In genomic region chr5:150317048-150318003, GRCh38 we compare ENCODE assay signal across 10 cellular contexts. TPM values are rescaled to one million over a fixed set of nuclear protein-coding genes. Genes with fewer than 3 reads are reported as not detected.
A peak's percentile ranks its signal among the peaks of the same experiment; 100 is the strongest.
DNase-seq lines count a peak whose midpoint lies in the region; ATAC-seq and TF ChIP-seq lines count a peak whose summit lies in the region.
"Had no signal": no experiment of that assay in that cellular context is flagged by ENCODE, and none has a peak within 500 bp of the region (broad histone marks: within the 10 kb centered on the region; RNA-seq: fewer than 3 reads in every experiment).

No MANE protein-coding gene starts in this region.

- H3K27ac Mint-ChIP-seq in activated CD8-positive, alpha-beta T cell treated with anti-CD3 and anti-CD28 coated beads for 36 hours, result no peak overlapping the region
- no peak overlapping the region for H3K27ac Mint-ChIP-seq in activated CD8-positive, alpha-beta T cell treated with anti-CD3 and anti-CD28 coated beads, Interleukin-2, amount 10 ng/mL, durations not matched to agents 7 days and 5 days

- no peaks in the 10 kb centered on the region for H3K27me3 Mint-ChIP-seq in activated CD8-positive, alpha-beta T cell treated with anti-CD3 and anti-CD28 coated beads for 36 hours
- H3K27me3 Mint-ChIP-seq in activated CD8-positive, alpha-beta T cell treated with anti-CD3 and anti-CD28 coated beads, Interleukin-2, amount 10 ng/mL, durations not matched to agents 7 days and 5 days (ENCODE audit: low read depth), result peaks cover 10% of the 10 kb centered on the region

- no peak for TF ChIP-seq CTCF in activated CD8-positive, alpha-beta T cell treated with anti-CD3 and anti-CD28 coated beads for 36 hours (IDR thresholded peaks at IDR 0.05)
- TF ChIP-seq CTCF in foreskin keratinocyte (conservative IDR thresholded peaks at IDR 0.05), result no peak

- H3K27ac ChIP-seq in SJCRH30, result peak overlapping the region; percentile 71
- H3K27ac ChIP-seq in foreskin keratinocyte, result peak overlapping the region; percentile 74

- peak; percentile 77 for ATAC-seq in activated CD8-positive, alpha-beta T cell treated with anti-CD3 and anti-CD28 coated beads for 36 hours
- no peak for ATAC-seq in activated CD8-positive, alpha-beta T cell treated with anti-CD3 and anti-CD28 coated beads, Interleukin-2, amount 10 ng/mL, durations not matched to agents 7 days and 5 days
- ATAC-seq in foreskin keratinocyte, result peak; percentile 90
- ATAC-seq in HG02885 (IDR thresholded peaks at IDR 0.05; ENCODE audit: poor library complexity, unreplicated experiment), result no peak

- POLR2A ChIA-PET in activated CD8-positive, alpha-beta T cell treated with anti-CD3 and anti-CD28 coated beads for 36 hours (lab: Charles Lee), result no interaction called here
- POLR2A ChIA-PET in activated CD8-positive, alpha-beta T cell treated with anti-CD3 and anti-CD28 coated beads, Interleukin-2, amount 10 ng/mL, durations not matched to agents 7 days and 5 days (lab: Charles Lee), result no interaction called here

- peak; percentile 29 for DNase-seq in activated CD8-positive, alpha-beta T cell treated with anti-CD3 and anti-CD28 coated beads for 36 hours
- DNase-seq in activated CD8-positive, alpha-beta T cell treated with anti-CD3 and anti-CD28 coated beads, Interleukin-2, amount 10 ng/mL, durations not matched to agents 7 days and 5 days, result no peak
- peak; percentile 83 to 91 for DNase-seq in SJCRH30
- peak; percentile 89 to 95 for DNase-seq in foreskin keratinocyte
- DNase-seq in stimulated activated CD8-positive, alpha-beta memory T cell treated with anti-CD3 and anti-CD28 coated beads, Interleukin-15, amount 100 ng/mL, for 48 hours (ENCODE audit: low read depth in 2 of 2), result peak; percentile 8
- no peak for DNase-seq in occipital lobe (lab: John Stamatoyannopoulos, UW)
- no peak for DNase-seq in NCI-H446 treated with DMSO at 0.1 percent for 48 hours (lab: John Stamatoyannopoulos, UW)
- DNase-seq: SHP77 had no signal

- H3K4me1 ChIP-seq in SJCRH30 (peaks cover 70% of the 10 kb centered on the region), foreskin keratinocyte (peaks cover 50% of the 10 kb centered on the region)

- no peaks in the 10 kb centered on the region for H3K9me3 ChIP-seq in SJCRH30 (replicated peaks)

- H3K27me3 ChIP-seq in SJCRH30, result no peaks in the 10 kb centered on the region
- H3K27me3 ChIP-seq in foreskin keratinocyte, result no peaks in the 10 kb centered on the region

- no peak overlapping the region for H3K4me3 Mint-ChIP-seq in activated CD8-positive, alpha-beta T cell treated with anti-CD3 and anti-CD28 coated beads for 36 hours
- H3K4me3 Mint-ChIP-seq in activated CD8-positive, alpha-beta T cell treated with anti-CD3 and anti-CD28 coated beads, Interleukin-2, amount 10 ng/mL, durations not matched to agents 7 days and 5 days, result no peak overlapping the region
- H3K4me3 Mint-ChIP-seq: CD14-positive monocyte had no signal

- H3K4me1 Mint-ChIP-seq in activated CD8-positive, alpha-beta T cell treated with anti-CD3 and anti-CD28 coated beads for 36 hours (ENCODE audit: low read depth), result peaks cover 3% of the 10 kb centered on the region
- H3K4me1 Mint-ChIP-seq in activated CD8-positive, alpha-beta T cell treated with anti-CD3 and anti-CD28 coated beads, Interleukin-2, amount 10 ng/mL, durations not matched to agents 7 days and 5 days (ENCODE audit: low read depth), result peaks cover 6% of the 10 kb centered on the region

- intact Hi-C loops in activated CD8-positive, alpha-beta T cell treated with anti-CD3 and anti-CD28 coated beads for 36 hours (cut with micrococcal nuclease), result no loop called here

- no peaks in the 10 kb centered on the region for H3K36me3 ChIP-seq in SJCRH30

- no peak overlapping the region for H3K4me3 ChIP-seq in SJCRH30

- no peaks in the 10 kb centered on the region for H3K36me3 Mint-ChIP-seq in activated CD8-positive, alpha-beta T cell treated with anti-CD3 and anti-CD28 coated beads for 36 hours (ENCODE audit: low read depth)
- H3K36me3 Mint-ChIP-seq in activated CD8-positive, alpha-beta T cell treated with anti-CD3 and anti-CD28 coated beads, Interleukin-2, amount 10 ng/mL, durations not matched to agents 7 days and 5 days (ENCODE audit: low read depth), result no peaks in the 10 kb centered on the region
- H3K36me3 Mint-ChIP-seq: CD14-positive monocyte had no signal

- no peaks in the 10 kb centered on the region for H3K9me3 Mint-ChIP-seq in activated CD8-positive, alpha-beta T cell treated with anti-CD3 and anti-CD28 coated beads for 36 hours
- no peaks in the 10 kb centered on the region for H3K9me3 Mint-ChIP-seq in activated CD8-positive, alpha-beta T cell treated with anti-CD3 and anti-CD28 coated beads, Interleukin-2, amount 10 ng/mL, durations not matched to agents 7 days and 5 days (ENCODE audit: insufficient read depth)
- H3K9me3 Mint-ChIP-seq: CD14-positive monocyte had no signal

- CTCF ChIA-PET in activated CD8-positive, alpha-beta T cell treated with anti-CD3 and anti-CD28 coated beads for 36 hours (lab: Charles Lee), result no interaction called here
- CTCF ChIA-PET in activated CD8-positive, alpha-beta T cell treated with anti-CD3 and anti-CD28 coated beads, Interleukin-2, amount 10 ng/mL, durations not matched to agents 7 days and 5 days (lab: Charles Lee), result no interaction called here

RNA-seq across cellular contexts. Expression of gene ARSI, which starts 14.6 kb away (rescaled TPM):
- total RNA-seq in activated CD8-positive, alpha-beta T cell treated with anti-CD3 and anti-CD28 coated beads for 36 hours, result not detected
- total RNA-seq in activated CD8-positive, alpha-beta T cell treated with anti-CD3 and anti-CD28 coated beads, Interleukin-2, amount 10 ng/mL, durations not matched to agents 7 days and 5 days, result not detected
- total RNA-seq in SJCRH30 (2014; rRNA removed; shearing (Covaris generic)), result 0.18 and 0.28 TPM in 2 replicates
- 4.7 and 5.0 TPM in 2 replicates for total RNA-seq in foreskin keratinocyte
- 3.5 and 3.7 TPM in 2 replicates for polyA plus RNA-seq in foreskin keratinocyte
- 0.31 TPM for total RNA-seq in occipital lobe
- polyA plus RNA-seq: CD14-positive monocyte had no signal

RNA-seq across cellular contexts. Expression of gene CAMK2A, which starts 27.8 kb away (rescaled TPM):
- total RNA-seq in activated CD8-positive, alpha-beta T cell treated with anti-CD3 and anti-CD28 coated beads for 36 hours, result not detected
- total RNA-seq in activated CD8-positive, alpha-beta T cell treated with anti-CD3 and anti-CD28 coated beads, Interleukin-2, amount 10 ng/mL, durations not matched to agents 7 days and 5 days, result not detected
- 0.41 and 0.42 TPM in 2 replicates for total RNA-seq in SJCRH30 (2014; rRNA removed; shearing (Covaris generic))
- total RNA-seq in foreskin keratinocyte, result 0.04 TPM in 1 of 2 replicates, not detected in the other
- polyA plus RNA-seq in foreskin keratinocyte, result 0.01 TPM in 1 of 2 replicates, not detected in the other
- total RNA-seq in occipital lobe, result 14.0 TPM
- polyA plus RNA-seq: CD14-positive monocyte had no signal

RNA-seq across cellular contexts. Expression of gene TCOF1, which starts 40.2 kb away (rescaled TPM):
- 100 to 1,000 TPM; 114 to 117 TPM for total RNA-seq in activated CD8-positive, alpha-beta T cell treated with anti-CD3 and anti-CD28 coated beads for 36 hours
- total RNA-seq in activated CD8-positive, alpha-beta T cell treated with anti-CD3 and anti-CD28 coated beads, Interleukin-2, amount 10 ng/mL, durations not matched to agents 7 days and 5 days, result 10 to 100 TPM; 79.0 to 81.3 TPM
- 58.9 and 60.4 TPM in 2 replicates for total RNA-seq in SJCRH30 (2014; rRNA removed; shearing (Covaris generic))
- total RNA-seq in foreskin keratinocyte (76.4 and 97.3 TPM in 2 replicates), occipital lobe (13.6 TPM)
- 46.1 and 61.7 TPM in 2 replicates for polyA plus RNA-seq in foreskin keratinocyte

Comparison
In these comparisons a context has a peak if more than half of its experiments do, and no peak if none do; other contexts are left out.
1. ATAC-seq: peak in activated CD8-positive, alpha-beta T cell treated with anti-CD3 and anti-CD28 coated beads for 36 hours (single experiment) and foreskin keratinocyte (single experiment); none in activated CD8-positive, alpha-beta T cell treated with anti-CD3 and anti-CD28 coated beads, Interleukin-2, amount 10 ng/mL, durations not matched to agents 7 days and 5 days (single experiment) and HG02885 (single experiment).
2. DNase-seq: peak in activated CD8-positive, alpha-beta T cell treated with anti-CD3 and anti-CD28 coated beads for 36 hours (single experiment), SJCRH30 (2 of 2), foreskin keratinocyte (2 of 2) and stimulated activated CD8-positive, alpha-beta memory T cell treated with anti-CD3 and anti-CD28 coated beads, Interleukin-15, amount 100 ng/mL, for 48 hours (2 of 2); none in activated CD8-positive, alpha-beta T cell treated with anti-CD3 and anti-CD28 coated beads, Interleukin-2, amount 10 ng/mL, durations not matched to agents 7 days and 5 days (single experiment), occipital lobe (single experiment) and NCI-H446 treated with DMSO at 0.1 percent for 48 hours (single experiment).
3. RNA of gene CAMK2A, which starts 27.8 kb away (total RNA-seq): 14.0 TPM in occipital lobe (single experiment); 0.41 to 0.42 TPM in SJCRH30, 0.04 TPM in foreskin keratinocyte, not detected in activated CD8-positive, alpha-beta T cell treated with anti-CD3 and anti-CD28 coated beads for 36 hours and not detected in activated CD8-positive, alpha-beta T cell treated with anti-CD3 and anti-CD28 coated beads, Interleukin-2, amount 10 ng/mL, durations not matched to agents 7 days and 5 days; every median in the first group is over 10 times any median in the second.